In the genomic region with DNA sequence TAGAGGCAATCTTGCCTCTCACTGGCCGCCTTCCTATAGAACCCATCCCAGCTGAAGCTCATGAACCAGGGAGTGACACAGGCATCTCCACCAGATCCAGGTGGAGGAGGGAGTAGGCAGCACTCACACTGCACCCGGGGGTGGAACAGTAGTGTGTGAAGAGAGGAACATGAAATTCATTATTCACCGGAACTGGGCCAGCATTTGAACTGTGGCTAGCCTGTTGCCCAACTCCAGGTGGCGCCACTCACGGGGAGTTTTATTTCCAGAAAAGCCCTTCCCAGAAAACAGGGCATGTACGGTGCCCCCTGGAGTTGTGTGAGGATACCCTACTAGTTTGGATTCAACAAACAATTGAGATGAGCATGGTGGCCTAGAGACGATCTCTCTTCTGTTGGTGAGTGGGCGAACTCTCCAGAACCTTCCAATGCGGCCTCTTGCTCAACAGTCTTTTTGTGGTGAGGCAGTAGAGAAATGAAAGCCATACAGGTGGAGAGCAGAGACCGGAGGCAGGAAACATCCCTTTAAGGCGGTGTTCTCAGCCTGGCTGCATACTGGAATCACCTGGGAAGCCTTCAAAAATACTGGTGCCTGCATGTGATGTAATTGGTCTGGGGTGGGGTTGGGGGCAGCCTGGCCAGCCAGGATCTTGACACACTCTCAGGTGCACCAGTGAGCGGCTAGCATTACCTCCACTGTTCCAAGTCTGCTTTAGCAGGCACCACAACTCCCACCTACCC, we compare ENCODE assay signal across 12 cellular contexts.
A peak's percentile ranks its signal among the peaks of the same experiment; 100 is the strongest.
DNase-seq lines count a peak whose midpoint lies in the region; ATAC-seq and TF ChIP-seq lines count a peak whose summit lies in the region.
"Had no signal": no experiment of that assay in that cellular context is flagged by ENCODE, and none has a peak within 500 bp of the region (broad histone marks: within the 10 kb centered on the region; RNA-seq: fewer than 3 reads in every experiment).

No MANE protein-coding gene starts in this region.

- intact Hi-C loops in activated CD8-positive, alpha-beta T cell treated with anti-CD3 and anti-CD28 coated beads for 36 hours (cut with micrococcal nuclease): no loop called here

- H3K9me3 Mint-ChIP-seq in H9: no peaks in the 10 kb centered on the region
- no peaks in the 10 kb centered on the region for H3K9me3 Mint-ChIP-seq in activated CD8-positive, alpha-beta T cell treated with anti-CD3 and anti-CD28 coated beads for 36 hours
- H3K9me3 Mint-ChIP-seq: T-helper 1 cell treated with Interleukin-12 subunit alpha and Interleukin-12 subunit beta and Interleukin-4 antibody, amounts not matched to agents 30 μg/mL and 1 μg/mL, for 36 hours had no signal

- H3K36me3 Mint-ChIP-seq in H9 (ENCODE audit: insufficient read depth in 1 of 3, low read depth in 3 of 3): no peaks in the 10 kb centered on the region
- no peaks in the 10 kb centered on the region for H3K36me3 Mint-ChIP-seq in activated CD8-positive, alpha-beta T cell treated with anti-CD3 and anti-CD28 coated beads for 36 hours (ENCODE audit: low read depth)

- H4K5ac ChIP-seq in H9 (ENCODE audit: insufficient read length, low read depth, low read length): no peak overlapping the region

- no peaks in the 10 kb centered on the region for H3K9me3 ChIP-seq in H9 (ENCODE audit: control insufficient read depth, low read depth, low read length)
- H3K9me3 ChIP-seq: gastroesophageal sphincter had no signal

- POLR2A ChIA-PET in activated CD8-positive, alpha-beta T cell treated with anti-CD3 and anti-CD28 coated beads for 36 hours (lab: Charles Lee): no interaction called here

- H2AFZ ChIP-seq in H9 (ENCODE audit: low read length): no peak overlapping the region

- no peaks in the 10 kb centered on the region for H3K23me2 ChIP-seq in H9 (ENCODE audit: insufficient read length, low read depth, low read length, poor library complexity, severe bottlenecking)

- no peak overlapping the region for H3K9ac ChIP-seq in H9 (ENCODE audit: extremely low read depth, insufficient read length, low read length)

- no peak overlapping the region for H2BK12ac ChIP-seq in H9 (ENCODE audit: insufficient read length, low read depth, low read length)

- no peaks in the 10 kb centered on the region for H3K79me2 ChIP-seq in H9 (ENCODE audit: insufficient read depth, low read length)

- H4K91ac ChIP-seq in H9 (ENCODE audit: insufficient read length, low read depth, low read length): no peak overlapping the region

- no peaks in the 10 kb centered on the region; the same call in 1 of the 2 replicates for H3K4me1 ChIP-seq in H9 (ENCODE audit: insufficient read depth, low read length)

- no peak overlapping the region for H3K4ac ChIP-seq in H9 (ENCODE audit: low read depth, low read length)

- H4K8ac ChIP-seq in H9 (replicated peaks; ENCODE audit: insufficient read length, low read depth, low read length): no peak overlapping the region

- no peak overlapping the region for H3K56ac ChIP-seq in H9 (ENCODE audit: insufficient read length, low read depth, low read length)

- peak; percentile 84 for TF ChIP-seq CTCF in H9 (conservative IDR thresholded peaks at IDR 0.05)
- no peak for TF ChIP-seq CTCF in activated CD8-positive, alpha-beta T cell treated with anti-CD3 and anti-CD28 coated beads for 36 hours (IDR thresholded peaks at IDR 0.05)

- H2BK15ac ChIP-seq in H9 (ENCODE audit: low read depth, low read length): no peak overlapping the region

- no peak overlapping the region for H2AK5ac ChIP-seq in H9 (ENCODE audit: insufficient read length, low read length)

- H3K27ac ChIP-seq in H9 (ENCODE audit: insufficient read length, low read depth, low read length): no peak overlapping the region
- H3K27ac ChIP-seq: gastroesophageal sphincter had no signal

- DNase-seq in COLO668 (lab: John Stamatoyannopoulos, UW; ENCODE audit: unreplicated experiment) (peak; percentile 22), H9 (peak; percentile 68), kidney tubule cell (ENCODE audit: low spot score) (peak; percentile 4), NCI-H2081 treated with DMSO at 0.1 percent for 48 hours (lab: John Stamatoyannopoulos, UW) (no peak), NCI-H2196 treated with DMSO at 0.1 percent for 48 hours (lab: John Stamatoyannopoulos, UW; ENCODE audit: unreplicated experiment) (no peak), HK-2 (ENCODE audit: unreplicated experiment) (no peak)
- DNase-seq in activated CD8-positive, alpha-beta T cell treated with anti-CD3 and anti-CD28 coated beads for 36 hours: peak; percentile 18
- DNase-seq in stimulated activated CD4-positive, alpha-beta T cell treated with anti-CD3 and anti-CD28 coated beads, Interleukin-4, amount 100 ng/mL, for 24 hours: no peak
- DNase-seq: activated naive CD4-positive, alpha-beta T cell treated with Interleukin-2 at 50 U/mL for 16 hours; NCI-H1092 treated with DMSO at 0.1 percent for 48 hours had no signal

- no peak overlapping the region for H3K14ac ChIP-seq in H9 (ENCODE audit: insufficient read depth, low read length)

- CTCF ChIA-PET in activated CD8-positive, alpha-beta T cell treated with anti-CD3 and anti-CD28 coated beads for 36 hours (lab: Charles Lee): interaction anchor here (0.8 kb wide), 1 partner anchor 151 kb away, joined by 3 read pairs; no protein-coding TSS in a partner anchor

- H3K27ac Mint-ChIP-seq in H9: no peak overlapping the region
- no peak overlapping the region for H3K27ac Mint-ChIP-seq in activated CD8-positive, alpha-beta T cell treated with anti-CD3 and anti-CD28 coated beads for 36 hours
- H3K27ac Mint-ChIP-seq: T-helper 1 cell treated with Interleukin-12 subunit alpha and Interleukin-12 subunit beta and Interleukin-4 antibody, amounts not matched to agents 30 μg/mL and 1 μg/mL, for 36 hours had no signal

- H3T11ph ChIP-seq in H9 (ENCODE audit: low read length): no peak overlapping the region

- H3K23ac ChIP-seq in H9 (ENCODE audit: insufficient read length, low read depth, low read length): no peak overlapping the region

- no peak overlapping the region for H3K4me3 Mint-ChIP-seq in H9
- H3K4me3 Mint-ChIP-seq in activated CD8-positive, alpha-beta T cell treated with anti-CD3 and anti-CD28 coated beads for 36 hours: no peak overlapping the region
- H3K4me3 Mint-ChIP-seq: T-helper 1 cell treated with Interleukin-12 subunit alpha and Interleukin-12 subunit beta and Interleukin-4 antibody, amounts not matched to agents 30 μg/mL and 1 μg/mL, for 36 hours had no signal

- ATAC-seq in activated CD8-positive, alpha-beta T cell treated with anti-CD3 and anti-CD28 coated beads for 36 hours: no peak
- ATAC-seq: gastroesophageal sphincter had no signal

- H3K27me3 Mint-ChIP-seq in H9 (ENCODE audit: low read depth): peaks cover 2% of the 10 kb centered on the region; the same call in 1 of the 2 replicates
- H3K27me3 Mint-ChIP-seq in activated CD8-positive, alpha-beta T cell treated with anti-CD3 and anti-CD28 coated beads for 36 hours: peaks cover 7% of the 10 kb centered on the region

- no peak overlapping the region for H2BK5ac ChIP-seq in H9 (ENCODE audit: insufficient read length, low read length)

- H3K79me1 ChIP-seq in H9 (ENCODE audit: insufficient read depth, low read depth, low read length, poor library complexity, severe bottlenecking): no peaks in the 10 kb centered on the region

- no peaks in the 10 kb centered on the region for H3K27me3 ChIP-seq in H9 (ENCODE audit: insufficient read depth, low read length)
- H3K27me3 ChIP-seq: gastroesophageal sphincter had no signal

- no peak overlapping the region for H3K4me2 ChIP-seq in H9 (ENCODE audit: insufficient read depth, insufficient read length, low read length)

- WGBS in H9 (ENCODE audit: extremely low coverage, insufficient read length, low lambda C conversion rate): no CpG with 5 or more reads among the region's 12 CpGs

- H3K18ac ChIP-seq in H9 (ENCODE audit: insufficient read length, low read depth, low read length): no peak overlapping the region

- no peak overlapping the region for H2BK20ac ChIP-seq in H9 (ENCODE audit: low read depth, low read length, poor library complexity, severe bottlenecking)

- H2BK120ac ChIP-seq in H9 (ENCODE audit: low read depth, low read length, poor library complexity, severe bottlenecking): no peak overlapping the region

- peaks cover 0 to 6% of the 10 kb centered on the region in 2 experiments; a peak in 2 of 4 replicates for H3K4me1 Mint-ChIP-seq in H9
- peaks cover 7% of the 10 kb centered on the region for H3K4me1 Mint-ChIP-seq in activated CD8-positive, alpha-beta T cell treated with anti-CD3 and anti-CD28 coated beads for 36 hours (ENCODE audit: low read depth)

- H4K20me1 ChIP-seq in H9 (ENCODE audit: control insufficient read depth, insufficient read depth, insufficient read length): no peaks in the 10 kb centered on the region

Comparison
In these comparisons a context has a peak if more than half of its experiments do, and no peak if none do; other contexts are left out.
1. DNase-seq: peak in COLO668 (single experiment), H9 (single experiment), activated CD8-positive, alpha-beta T cell treated with anti-CD3 and anti-CD28 coated beads for 36 hours (single experiment) and kidney tubule cell (single experiment); none in NCI-H2081 treated with DMSO at 0.1 percent for 48 hours (single experiment), NCI-H2196 treated with DMSO at 0.1 percent for 48 hours (single experiment), stimulated activated CD4-positive, alpha-beta T cell treated with anti-CD3 and anti-CD28 coated beads, Interleukin-4, amount 100 ng/mL, for 24 hours (single experiment) and HK-2 (single experiment).